ENCODE assay signal across 10 cellular contexts in the genomic region with DNA sequence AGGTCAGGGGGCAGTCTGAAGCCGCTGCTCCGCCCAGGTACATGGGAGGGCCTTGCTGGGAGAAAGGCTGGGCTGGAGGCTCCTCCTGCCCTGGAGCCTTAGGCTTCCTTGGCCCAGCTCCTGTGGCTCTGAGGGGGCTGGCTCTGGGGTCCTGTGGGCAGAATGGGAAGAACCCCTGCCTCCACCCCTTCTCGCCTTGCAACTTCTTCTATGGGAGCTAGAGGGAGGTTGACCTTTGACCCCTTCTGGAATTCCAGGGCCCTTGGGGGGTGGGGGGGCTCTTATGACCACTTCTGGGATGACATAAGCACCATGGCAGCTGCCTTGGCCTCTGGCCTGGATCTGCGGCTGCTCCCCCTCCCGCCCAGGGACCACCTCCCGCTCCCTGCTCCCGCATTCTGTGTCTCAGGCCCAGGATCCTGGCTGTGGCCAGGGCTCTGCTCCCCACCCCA. TPM values are rescaled to one million over a fixed set of nuclear protein-coding genes. Genes with fewer than 3 reads are reported as not detected.
DNase-seq lines count a peak whose midpoint lies in the region; ATAC-seq, FAIRE-seq and TF ChIP-seq lines count a peak whose summit lies in the region.
"Had no signal": no experiment of that assay in that cellular context is flagged by ENCODE, and none has a peak within 500 bp of the region (broad histone marks: within the 10 kb centered on the region; RNA-seq: fewer than 3 reads in every experiment).

No MANE protein-coding gene starts in this region.

- H3K79me1 ChIP-seq in H1 (ENCODE audit: low read depth, low read length) (peaks cover 16% of the 10 kb centered on the region), mesenchymal stem cell (replicated peaks; ENCODE audit: low read length, poor library complexity, severe bottlenecking) (peaks cover 33% of the 10 kb centered on the region)

- peaks cover 2 to 14% of the 10 kb centered on the region in 2 experiments for H4K20me1 ChIP-seq in H1 (replicated peaks in 1 of 2; ENCODE audit: control insufficient read depth in 1 of 2, insufficient read depth in 2 of 2, low read length in 2 of 2)

- 54% methylated on average over 7 of the region's 7 CpGs; no CpG with 5 or more reads in 1 of the 2 experiments for WGBS in H1 (ENCODE audit: extremely low coverage in 1 of 2, insufficient coverage in 1 of 2, insufficient read length in 1 of 2, insufficient replicate concordance in 2 of 2, low coverage in 1 of 2, low lambda C conversion rate in 2 of 2, missing lambda C conversion rate in 1 of 2), 2 experiments
- 13% methylated on average over 5 of the region's 7 CpGs for WGBS in mesenchymal stem cell
- WGBS in transverse colon (ENCODE audit: low coverage in 1 of 2), 2 donors: 77% methylated on average over 7 of the region's 7 CpGs; no CpG with 5 or more reads in 1 of the 2 donors

- no peak for ATAC-seq in effector memory CD8-positive, alpha-beta T cell (replicated peaks)
- ATAC-seq in HG03039 (IDR thresholded peaks at IDR 0.05; ENCODE audit: unreplicated experiment): no peak

- no peaks in the 10 kb centered on the region for H3K23me2 ChIP-seq in H1 (ENCODE audit: low read depth, low read length)

- peaks cover 0 to 22% (median 6%) of the 10 kb centered on the region in 4 experiments; a peak in 4 of 8 replicates for H3K36me3 ChIP-seq in H1 (ENCODE audit: control insufficient read depth in 2 of 4, insufficient read depth in 4 of 4, low read length in 3 of 4)
- peaks cover 37 to 66% of the 10 kb centered on the region in 2 experiments for H3K36me3 ChIP-seq in mesenchymal stem cell (ENCODE audit: control insufficient read depth in 1 of 2, insufficient read depth in 2 of 2, low read depth in 1 of 2, low read length in 2 of 2)
- peaks cover 0 to 3% (median 0%) of the 10 kb centered on the region in 4 donors for H3K36me3 ChIP-seq in transverse colon
- peaks cover 34% of the 10 kb centered on the region for H3K36me3 ChIP-seq in BE2C

- H3K4me2 ChIP-seq in H1 (ENCODE audit: insufficient read depth in 1 of 2, low read depth in 2 of 2, low read length in 2 of 2): peak overlapping the region; percentile 18 to 19; a peak in 3 of 4 replicates
- peak overlapping the region; percentile 13 for H3K4me2 ChIP-seq in mesenchymal stem cell (ENCODE audit: low read length, poor library complexity, severe bottlenecking)

- H2AFZ ChIP-seq in H1 (ENCODE audit: low read length) (no peak overlapping the region), mesenchymal stem cell (ENCODE audit: low read depth, low read length) (no peak overlapping the region)

- H3K4me3 ChIP-seq in H1 (ENCODE audit: extremely low read depth in 1 of 4, insufficient read depth in 2 of 4, low read depth in 3 of 4, low read length in 4 of 4) (peak overlapping the region in 1 of 4 experiments; percentile 23; a peak in 1 of 8 replicates), mesenchymal stem cell (ENCODE audit: insufficient read depth in 1 of 2, low read depth in 1 of 2, low read length in 2 of 2) (peak overlapping the region in 1 of 2 experiments; percentile 33), transverse colon (no peak overlapping the region), BE2C (ENCODE audit: low read depth, low read length) (no peak overlapping the region)

- no peak overlapping the region for H3K23ac ChIP-seq in H1 (ENCODE audit: insufficient read length)
- no peak overlapping the region for H3K23ac ChIP-seq in mesenchymal stem cell (ENCODE audit: low read length in 2 of 2)

- in situ Hi-C loops in transverse colon (cut with MboI; ENCODE audit: low pct_ligation_motif_present in 1 of 4, low pct_unique_long_range_greater_than_20kb in 1 of 4, low sequenced_read_pairs in 3 of 4): loop anchor here in 2 of 4 donors (25.0 kb wide), 1 partner anchor 641 kb away; no protein-coding TSS in a partner anchor

- TF ChIP-seq RAD21 in Ishikawa (IDR thresholded peaks at IDR 0.05; ENCODE audit: low read depth): no peak
- TF ChIP-seq RAD21 in H1 (IDR thresholded peaks at IDR 0.05 in 1 of 2, conservative IDR thresholded peaks at IDR 0.05 in 1 of 2; ENCODE audit: low read depth in 2 of 2, low read length in 2 of 2): no peak

- no peaks in the 10 kb centered on the region for H3K27me3 ChIP-seq in H1 (replicated peaks in 1 of 4; ENCODE audit: control insufficient read depth in 3 of 4, extremely low read depth in 1 of 4, insufficient read depth in 3 of 4, low read length in 3 of 4)
- no peaks in the 10 kb centered on the region for H3K27me3 ChIP-seq in mesenchymal stem cell (ENCODE audit: control insufficient read depth in 1 of 2, insufficient read depth in 1 of 2, low read length in 2 of 2)
- H3K27me3 ChIP-seq in transverse colon: no peaks in the 10 kb centered on the region
- H3K27me3 ChIP-seq in BE2C: no peaks in the 10 kb centered on the region

- H3K18ac ChIP-seq in H1 (ENCODE audit: extremely low read depth, low read length) (peak overlapping the region; percentile 81), mesenchymal stem cell (ENCODE audit: low read depth in 1 of 2, low read length in 2 of 2) (peak overlapping the region; percentile 96 to 98)

- H3K14ac ChIP-seq in H1 (ENCODE audit: insufficient read length) (no peak overlapping the region), mesenchymal stem cell (ENCODE audit: low read length in 2 of 2) (peak overlapping the region in 1 of 2 experiments; percentile 73)

- FAIRE-seq in H1 (lab: Jason Lieb, UNC): peak; percentile 55

- H3K4me1 Mint-ChIP-seq in effector memory CD8-positive, alpha-beta T cell (ENCODE audit: low read depth in 2 of 2): peaks cover 10 to 20% of the 10 kb centered on the region in 2 donors

- H4K91ac ChIP-seq in H1 (replicated peaks; ENCODE audit: insufficient read length, low read length) (no peak overlapping the region), mesenchymal stem cell (ENCODE audit: low read length) (peak overlapping the region; percentile 99)

- no peak for TF ChIP-seq CTCF in H1 (IDR thresholded peaks at IDR 0.05; ENCODE audit: control extremely low read depth in 1 of 3, insufficient read depth in 1 of 3, low read depth in 1 of 3, low read length in 3 of 3)
- TF ChIP-seq CTCF in transverse colon (IDR thresholded peaks at IDR 0.05): no peak
- no peak for TF ChIP-seq CTCF in BE2C (IDR thresholded peaks at IDR 0.05; ENCODE audit: low read depth, low read length)

- CTCF ChIA-PET in H1 (lab: Charles Lee; ENCODE audit: partially characterized antibody): interaction anchor here (0.5 to 36.8 kb wide), 13 partner anchors 9 to 932 kb away, joined by 3 to 831 read pairs (median 3); partner anchors contain the start of genes C9orf50 and IER5L

- DNase-seq in H1 (ENCODE audit: low read depth in 1 of 2, low spot score in 2 of 2) (peak; percentile 69 to 91), mesenchymal stem cell (peak; percentile 90), transverse colon (no peak), BE2C (no peak)
- no peak for DNase-seq in activated CD4-positive, alpha-beta T cell treated with anti-CD3 and anti-CD28 coated beads, Interleukin-2, amount 50 U/mL, for 1 hour
- DNase-seq in effector memory CD8-positive, alpha-beta T cell: no peak
- DNase-seq: activated CD8-positive, alpha-beta memory T cell treated with anti-CD3 and anti-CD28 coated beads for 24 hours; naive B cell had no signal

- H2BK5ac ChIP-seq in H1 (ENCODE audit: low read depth, low read length) (peak overlapping the region; percentile 95; the same call in 1 of the 2 replicates), mesenchymal stem cell (ENCODE audit: low read depth, low read length, poor library complexity, severe bottlenecking) (peak overlapping the region; percentile 94)

- POLR2A ChIA-PET in H1 (lab: Charles Lee; ENCODE audit: partially characterized antibody): interaction anchor here (1.0 to 3.5 kb wide), 12 partner anchors 8 to 32 kb away, joined by 3 to 14 read pairs (median 4); partner anchors contain the start of gene IER5L

- H2BK15ac ChIP-seq in H1 (ENCODE audit: low read length) (peak overlapping the region; percentile 88; the same call in 1 of the 2 replicates), mesenchymal stem cell (ENCODE audit: low read depth, poor library complexity, severe bottlenecking) (peak overlapping the region; percentile 99)

- H3K4me3 Mint-ChIP-seq in effector memory CD8-positive, alpha-beta T cell: no peak overlapping the region

- TF ChIP-seq POLR2A in H1 (IDR thresholded peaks at IDR 0.05; ENCODE audit: control extremely low read depth in 1 of 2, low read depth in 2 of 2, low read length in 2 of 2) (peak in 1 of 2 experiments; percentile 50; a peak in 1 of 3 replicates), transverse colon (IDR thresholded peaks at IDR 0.05) (no peak)

- no peak overlapping the region for H2BK120ac ChIP-seq in H1 (replicated peaks; ENCODE audit: low read depth, low read length)
- H2BK120ac ChIP-seq in mesenchymal stem cell (ENCODE audit: low read depth, low read length): peak overlapping the region; percentile 97

- peak overlapping the region; percentile 60; the same call in 1 of the 2 replicates for H3K27ac ChIP-seq in H1 (ENCODE audit: low read depth, low read length)
- peak overlapping the region; percentile 96 for H3K27ac ChIP-seq in mesenchymal stem cell (ENCODE audit: low read length, poor library complexity, severe bottlenecking)
- H3K27ac ChIP-seq in transverse colon: peak overlapping the region; percentile 81 to 100 (median 91)

- H3K9me3 ChIP-seq in H1 (ENCODE audit: insufficient read depth in 2 of 2, low read depth in 1 of 2, low read length in 1 of 2): no peaks in the 10 kb centered on the region
- no peaks in the 10 kb centered on the region for H3K9me3 ChIP-seq in mesenchymal stem cell (ENCODE audit: control insufficient read depth, low read length)
- no peaks in the 10 kb centered on the region for H3K9me3 ChIP-seq in transverse colon
- H3K9me3 ChIP-seq in BE2C: no peaks in the 10 kb centered on the region

- no peak overlapping the region for H3K56ac ChIP-seq in H1 (replicated peaks; ENCODE audit: insufficient read length, low read depth, low read length)

- peaks cover 14% of the 10 kb centered on the region for H3K36me3 Mint-ChIP-seq in effector memory CD8-positive, alpha-beta T cell (ENCODE audit: insufficient read depth)
- H3K36me3 Mint-ChIP-seq: naive B cell had no signal

- TF ChIP-seq EP300 in Ishikawa (IDR thresholded peaks at IDR 0.05; ENCODE audit: borderline replicate concordance): no peak
- peak in 1 of 2 experiments; percentile 81; a peak in 1 of 3 replicates for TF ChIP-seq EP300 in H1 (IDR thresholded peaks at IDR 0.05; ENCODE audit: borderline replicate concordance in 1 of 2, low read depth in 2 of 2, low read length in 2 of 2)
- TF ChIP-seq EP300 in transverse colon (IDR thresholded peaks at IDR 0.05; ENCODE audit: low read depth): no peak

- no peak overlapping the region for H3K27ac Mint-ChIP-seq in effector memory CD8-positive, alpha-beta T cell

- peaks cover 2 to 11% of the 10 kb centered on the region in 2 experiments; a peak in 2 of 4 replicates for H3K79me2 ChIP-seq in H1 (ENCODE audit: control insufficient read depth in 1 of 2, insufficient read depth in 2 of 2, low read length in 2 of 2)

- H4K8ac ChIP-seq in H1 (ENCODE audit: extremely low read depth, insufficient read depth, low read length): no peak overlapping the region
- H4K8ac ChIP-seq in mesenchymal stem cell (ENCODE audit: low read length): peak overlapping the region; percentile 98

- H2BK12ac ChIP-seq in H1 (ENCODE audit: low read depth, low read length): 0 out of 2 replicates have a peak overlapping the region, but pooled peaks have one; percentile 55
- peak overlapping the region; percentile 93 to 99 for H2BK12ac ChIP-seq in mesenchymal stem cell (ENCODE audit: low read length in 2 of 2)

- H3K9ac ChIP-seq in H1 (replicated peaks in 1 of 4; ENCODE audit: extremely low read depth in 1 of 4, low read depth in 3 of 4, low read length in 3 of 4): peak overlapping the region in 2 of 4 experiments; percentile 20 to 44; a peak in 4 of 7 replicates
- peak overlapping the region; percentile 85 for H3K9ac ChIP-seq in mesenchymal stem cell (ENCODE audit: low read length)

- no peak overlapping the region for H4K5ac ChIP-seq in H1 (ENCODE audit: insufficient read length, low read depth, low read length)

- intact Hi-C loops in transverse colon (cut with DNase I; ENCODE audit: low total_unique reads): no loop called here

- H3K27me3 Mint-ChIP-seq in effector memory CD8-positive, alpha-beta T cell: no peaks in the 10 kb centered on the region
- H3K27me3 Mint-ChIP-seq: naive B cell had no signal

- H2AK5ac ChIP-seq in H1 (ENCODE audit: low read depth, low read length) (no peak overlapping the region; the same call in 1 of the 2 replicates), mesenchymal stem cell (ENCODE audit: low read length, severe bottlenecking) (peak overlapping the region; percentile 97)

- H3K4ac ChIP-seq in H1 (replicated peaks; ENCODE audit: insufficient read length, low read depth, low read length) (no peak overlapping the region), mesenchymal stem cell (ENCODE audit: low read depth in 1 of 2, low read length in 2 of 2) (peak overlapping the region; percentile 99)

- H3K9me3 Mint-ChIP-seq in effector memory CD8-positive, alpha-beta T cell: no peaks in the 10 kb centered on the region
- H3K9me3 Mint-ChIP-seq: naive B cell had no signal

- peaks cover 32 to 46% (median 37%) of the 10 kb centered on the region in 4 experiments for H3K4me1 ChIP-seq in H1 (replicated peaks in 1 of 4; ENCODE audit: control insufficient read depth in 3 of 4, insufficient read depth in 4 of 4, low read length in 3 of 4)
- peaks cover 67% of the 10 kb centered on the region for H3K4me1 ChIP-seq in mesenchymal stem cell (ENCODE audit: control insufficient read depth, insufficient read depth, low read depth, low read length)
- peaks cover 41 to 70% (median 57%) of the 10 kb centered on the region in 4 donors for H3K4me1 ChIP-seq in transverse colon
- peaks cover 20% of the 10 kb centered on the region for H3K4me1 ChIP-seq in BE2C

- 0 out of 2 replicates have a peak overlapping the region, but pooled peaks have one; percentile 43 for H2BK20ac ChIP-seq in H1 (ENCODE audit: low read length)

RNA-seq across cellular contexts. Expression of gene IER5L, which starts 32.2 kb away (rescaled TPM):
- 1.0 and 1.2 TPM in 2 replicates for total RNA-seq in H1 (2021; fragmentation: NEBNext Ultra II Directional; extraction: Animal tissue kit (Norgen Biotek cat#: 25700))
- polyA plus RNA-seq in H1 (2011; rRNA removed): 0.65 and 0.96 TPM in 2 replicates
- polyA plus RNA-seq in H1 (2011; cell fraction: cytosol; rRNA removed): 0.62 TPM
- polyA plus RNA-seq in H1 (2011; cell fraction: nucleus; rRNA removed): 1.7 TPM
- 0.25 to 0.47 TPM (median 0.34 TPM) in 4 replicates for polyA plus RNA-seq in H1 (2012, experiment 1 of 2)
- 0.16 TPM for polyA plus RNA-seq in H1 (2012, experiment 2 of 2)
- polyA plus RNA-seq in H1 (2013, experiment 1 of 2): 0.36 TPM
- 0.48 TPM for polyA plus RNA-seq in H1 (2013, experiment 2 of 2)
- 0.22 and 0.27 TPM in 2 replicates for polyA minus RNA-seq in H1 (2011; rRNA and poly(A)+ RNA removed)
- 0.66 TPM for polyA minus RNA-seq in H1 (2011; cell fraction: cytosol; rRNA and poly(A)+ RNA removed)
- 6.8 TPM for polyA minus RNA-seq in H1 (2011; cell fraction: nucleus; rRNA and poly(A)+ RNA removed)
- 26.8 TPM for polyA plus RNA-seq in mesenchymal stem cell (2013, experiment 1 of 2)
- 26.3 TPM for polyA plus RNA-seq in mesenchymal stem cell (2013, experiment 2 of 2)
- 1 to 10 TPM; 1.8 to 6.5 (median 5.2) TPM for total RNA-seq in transverse colon
- polyA plus RNA-seq in BE2C (2012; ENCODE audit: insufficient read depth, insufficient read length, low read depth): 38.6 TPM

RNA-seq across cellular contexts. Expression of gene PTPA, which starts 34.7 kb away (rescaled TPM):
- total RNA-seq in H1 (2021; fragmentation: NEBNext Ultra II Directional; extraction: Animal tissue kit (Norgen Biotek cat#: 25700)): 145 and 156 TPM in 2 replicates
- polyA plus RNA-seq in H1 (2011; rRNA removed): 114 and 158 TPM in 2 replicates
- polyA plus RNA-seq in H1 (2011; cell fraction: cytosol; rRNA removed): 152 TPM
- polyA plus RNA-seq in H1 (2011; cell fraction: nucleus; rRNA removed): 155 TPM
- polyA plus RNA-seq in H1 (2012, experiment 1 of 2): 115 to 156 TPM (median 139 TPM) in 4 replicates
- 167 TPM for polyA plus RNA-seq in H1 (2012, experiment 2 of 2)
- 80.6 TPM for polyA plus RNA-seq in H1 (2013, experiment 1 of 2)
- 76.5 TPM for polyA plus RNA-seq in H1 (2013, experiment 2 of 2)
- 144 and 187 TPM in 2 replicates for polyA minus RNA-seq in H1 (2011; rRNA and poly(A)+ RNA removed)
- 83.3 TPM for polyA minus RNA-seq in H1 (2011; cell fraction: cytosol; rRNA and poly(A)+ RNA removed)
- 60.0 TPM for polyA minus RNA-seq in H1 (2011; cell fraction: nucleus; rRNA and poly(A)+ RNA removed)
- polyA plus RNA-seq in mesenchymal stem cell (2013, experiment 1 of 2): 106 TPM
- polyA plus RNA-seq in mesenchymal stem cell (2013, experiment 2 of 2): 99.4 TPM
- 100 to 1,000 TPM in 1 of 4 donors, 10 to 100 TPM in 3; 37.4 to 241 (median 66.5) TPM for total RNA-seq in transverse colon
- polyA plus RNA-seq in BE2C (2012; ENCODE audit: insufficient read depth, insufficient read length, low read depth): 175 TPM

RNA-seq across cellular contexts. Expression of gene CRAT, which starts 35.3 kb away (rescaled TPM):
- 7.2 and 8.2 TPM in 2 replicates for total RNA-seq in H1 (2021; fragmentation: NEBNext Ultra II Directional; extraction: Animal tissue kit (Norgen Biotek cat#: 25700))
- 17.3 and 25.5 TPM in 2 replicates for polyA plus RNA-seq in H1 (2011; rRNA removed)
- 9.3 TPM for polyA plus RNA-seq in H1 (2011; cell fraction: cytosol; rRNA removed)
- 18.3 TPM for polyA plus RNA-seq in H1 (2011; cell fraction: nucleus; rRNA removed)
- polyA plus RNA-seq in H1 (2012, experiment 1 of 2): 6.8 to 14.2 TPM (median 11.5 TPM) in 4 replicates
- 10.0 TPM for polyA plus RNA-seq in H1 (2012, experiment 2 of 2)
- 6.5 TPM for polyA plus RNA-seq in H1 (2013, experiment 1 of 2)
- polyA plus RNA-seq in H1 (2013, experiment 2 of 2): 5.5 TPM
- 7.9 and 9.6 TPM in 2 replicates for polyA minus RNA-seq in H1 (2011; rRNA and poly(A)+ RNA removed)
- 7.9 TPM for polyA minus RNA-seq in H1 (2011; cell fraction: cytosol; rRNA and poly(A)+ RNA removed)
- polyA minus RNA-seq in H1 (2011; cell fraction: nucleus; rRNA and poly(A)+ RNA removed): 5.3 TPM
- 22.6 TPM for polyA plus RNA-seq in mesenchymal stem cell (2013, experiment 1 of 2)
- polyA plus RNA-seq in mesenchymal stem cell (2013, experiment 2 of 2): 22.5 TPM
- total RNA-seq in transverse colon: 100 to 1,000 TPM; 124 to 161 (median 136) TPM
- polyA plus RNA-seq in BE2C (2012; ENCODE audit: insufficient read depth, insufficient read length, low read depth): 15.2 TPM

Comparison
In these comparisons a context has a peak if more than half of its experiments do, and no peak if none do; other contexts are left out.
1. DNase-seq: peak in H1 (2 of 2) and mesenchymal stem cell (single experiment); none in transverse colon (single experiment), activated CD4-positive, alpha-beta T cell treated with anti-CD3 and anti-CD28 coated beads, Interleukin-2, amount 50 U/mL, for 1 hour (single experiment), effector memory CD8-positive, alpha-beta T cell (0 of 3) and BE2C (single experiment).
2. RNA of gene CRAT, which starts 35.3 kb away (total RNA-seq): 124 to 161 TPM in transverse colon; 7.2 to 8.2 TPM in H1; every median in the first group is over 10 times any median in the second.
3. Peak in every context shown above with its lines, with median percentiles within 50 percentile points of each other: H3K27ac ChIP-seq.